Comparison of ENCODE assay signal across 19 cellular contexts in the genomic region with DNA sequence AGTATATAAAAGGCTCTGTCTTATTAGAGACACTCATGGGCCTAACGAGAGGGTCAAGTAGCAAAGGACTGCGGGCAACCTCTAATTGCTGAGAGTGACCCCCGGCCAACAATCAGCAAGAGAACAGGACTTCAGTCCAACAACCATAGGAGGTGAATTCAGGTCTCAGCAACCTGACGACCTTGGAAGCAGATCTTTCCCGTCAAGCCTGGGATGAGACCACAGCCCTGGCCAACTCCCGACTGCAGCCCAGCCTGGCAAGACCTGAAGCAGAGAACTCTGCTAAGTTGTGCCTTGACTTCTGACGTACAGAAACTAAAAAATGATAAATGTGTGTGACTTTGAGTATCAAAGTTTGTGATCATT. TPM values are rescaled to one million over a fixed set of nuclear protein-coding genes. Genes with fewer than 3 reads are reported as not detected.
DNase-seq lines count a peak whose midpoint lies in the region; ATAC-seq, FAIRE-seq and TF ChIP-seq lines count a peak whose summit lies in the region.
"Had no signal": no experiment of that assay in that cellular context is flagged by ENCODE, and none has a peak within 500 bp of the region (broad histone marks: within the 10 kb centered on the region; RNA-seq: fewer than 3 reads in every experiment).

No MANE protein-coding gene starts in this region.

- peak; percentile 43 for FAIRE-seq in bronchial epithelial cell (lab: Jason Lieb, UNC)
- FAIRE-seq: A204.1, D721Med, G401.6, GM12891, H54 had no signal

- intact Hi-C loops in right cardiac atrium (cut with DNase I), result no loop called here
- intact Hi-C loops in left cardiac atrium (cut with DNase I), result no loop called here

- ATAC-seq in right cardiac atrium (no peak), left cardiac atrium (no peak)
- ATAC-seq: GM23338 had no signal

- H3K27me3 ChIP-seq in right cardiac atrium (ENCODE audit: control insufficient read depth, insufficient read depth), result no peaks in the 10 kb centered on the region
- no peaks in the 10 kb centered on the region for H3K27me3 ChIP-seq in bronchial epithelial cell (ENCODE audit: control insufficient read depth, insufficient read depth, low read length)
- H3K27me3 ChIP-seq in liver (ENCODE audit: control insufficient read depth in 4 of 4, insufficient read depth in 4 of 4, low read length in 3 of 4), result no peaks in the 10 kb centered on the region

- TF ChIP-seq RAD21 in liver (IDR thresholded peaks at IDR 0.05), result no peak

- H3K9me3 Mint-ChIP-seq in chondrocyte (ENCODE audit: low read depth), result no peaks in the 10 kb centered on the region
- H3K9me3 Mint-ChIP-seq: CD4-positive, alpha-beta T cell had no signal

- H3K4me3 ChIP-seq in right cardiac atrium (ENCODE audit: low read length), result no peak overlapping the region
- H3K4me3 ChIP-seq in bronchial epithelial cell (ENCODE audit: low read depth, low read length), result no peak overlapping the region
- H3K4me3 ChIP-seq in liver (ENCODE audit: low read depth in 1 of 3, low read length in 3 of 3), result no peak overlapping the region
- H3K4me3 ChIP-seq: GM23338 had no signal

- DNase-seq in right cardiac atrium (no peak), left cardiac atrium (no peak), bronchial epithelial cell (ENCODE audit: low read depth) (no peak), HUDEP-2 (lab: John Stamatoyannopoulos, UW; ENCODE audit: unreplicated experiment in 76 of 76) (no peak), chondrocyte (ENCODE audit: low spot score) (no peak), activated gamma-delta T cell treated with Interleukin-2 at 50 U/mL for 16 hours (no peak)
- DNase-seq: AML-193; Caco-2; CD4-positive, alpha-beta T cell; HCEC 1CT had no signal

- TF ChIP-seq CTCF in bronchial epithelial cell (IDR thresholded peaks at IDR 0.05; ENCODE audit: insufficient read depth, low read length, severe bottlenecking) (no peak), liver (IDR thresholded peaks at IDR 0.05; ENCODE audit: low read depth, low read length, missing input control) (no peak), chondrocyte (IDR thresholded peaks at IDR 0.05) (no peak)

- no peak overlapping the region for H3K27ac Mint-ChIP-seq in chondrocyte (ENCODE audit: unreplicated experiment)
- H3K27ac Mint-ChIP-seq: CD4-positive, alpha-beta T cell; GM23338 had no signal

- H3K4me1 ChIP-seq in right cardiac atrium (ENCODE audit: control insufficient read depth, insufficient read depth, low read length) (peaks cover 13% of the 10 kb centered on the region), liver (ENCODE audit: control insufficient read depth in 4 of 4, insufficient read depth in 4 of 4, low read length in 3 of 4) (peaks cover 21 to 84% (median 66%) of the 10 kb centered on the region in 4 donors)
- H3K4me1 ChIP-seq: Caco-2 had no signal

- H3K9me3 ChIP-seq in right cardiac atrium (ENCODE audit: control insufficient read depth, low read length) (no peaks in the 10 kb centered on the region), liver (ENCODE audit: control insufficient read depth in 4 of 4, low read length in 3 of 4) (no peaks in the 10 kb centered on the region)
- H3K9me3 ChIP-seq: Caco-2 had no signal

- H3K27ac ChIP-seq in right cardiac atrium (ENCODE audit: low read length) (peak overlapping the region; percentile 30), liver (ENCODE audit: low read depth in 1 of 2, low read length in 2 of 2) (peak overlapping the region; percentile 73)
- H3K27ac ChIP-seq: C4-2B, HL-60 had no signal

- H3K36me3 ChIP-seq in bronchial epithelial cell (ENCODE audit: control insufficient read depth, insufficient read depth, low read length) (no peaks in the 10 kb centered on the region), liver (ENCODE audit: control insufficient read depth in 4 of 4, insufficient read depth in 3 of 4, low read depth in 1 of 4, low read length in 3 of 4) (peaks cover 0 to 3% (median 0%) of the 10 kb centered on the region in 4 donors)

- no peak overlapping the region for H3K4me3 Mint-ChIP-seq in chondrocyte (ENCODE audit: unreplicated experiment)
- H3K4me3 Mint-ChIP-seq: CD4-positive, alpha-beta T cell; GM23338 had no signal

- no peak overlapping the region for H3K9ac ChIP-seq in liver (ENCODE audit: low read depth in 1 of 2, low read length in 2 of 2)

- no peaks in the 10 kb centered on the region for H3K27me3 Mint-ChIP-seq in chondrocyte (ENCODE audit: low read depth)
- H3K27me3 Mint-ChIP-seq: CD4-positive, alpha-beta T cell had no signal

- WGBS in right cardiac atrium, result 78% methylated on average over 7 of the region's 7 CpGs
- WGBS in liver, result 38% methylated on average over 7 of the region's 7 CpGs

- H3K36me3 Mint-ChIP-seq in chondrocyte (ENCODE audit: low read depth), result no peaks in the 10 kb centered on the region

- peaks cover 7% of the 10 kb centered on the region for H3K4me1 Mint-ChIP-seq in chondrocyte (ENCODE audit: low read depth)
- H3K4me1 Mint-ChIP-seq: GM23338 had no signal

TF ChIP-seq in liver, 16 proteins besides CTCF, POLR2A, EP300 and RAD21:
- TF ChIP-seq HNF4A (conservative IDR thresholded peaks at IDR 0.05) (peak in 1 of 2 donors; percentile 73), TAF1 (conservative IDR thresholded peaks at IDR 0.05) (no peak), FOXA2 (IDR thresholded peaks at IDR 0.05) (no peak), RXRA (IDR thresholded peaks at IDR 0.05) (peak; percentile 25 to 85)
TF ChIP-seq in liver: peak in this region for 2.

RNA-seq across cellular contexts. Expression of a gene that starts 5.7 kb away (rescaled TPM):
- total RNA-seq in right cardiac atrium, result 100 to 1,000 TPM; 104 to 145 (median 121) TPM
- 114 TPM for polyA plus RNA-seq in right cardiac atrium
- 100 to 1,000 TPM in 1 of 2 donors, 10 to 100 TPM in 1; 82.5 to 101 TPM for total RNA-seq in left cardiac atrium
- total RNA-seq in bronchial epithelial cell, result 29.2 and 49.3 TPM in 2 replicates
- total RNA-seq in liver, result 100 to 1,000 TPM in 1 of 2 donors, 10 to 100 TPM in 1; 37.8 to 591 TPM
- 100 to 1,000 TPM; 269 to 302 TPM for polyA plus RNA-seq in liver
- total RNA-seq in chondrocyte, result 9.4 to 41.7 TPM (median 39.5 TPM) in 3 replicates

RNA-seq across cellular contexts. Expression of a gene that starts 11.2 kb away (rescaled TPM):
- 100 to 1,000 TPM; 129 to 149 (median 135) TPM for total RNA-seq in right cardiac atrium
- polyA plus RNA-seq in right cardiac atrium, result 203 TPM
- 100 to 1,000 TPM; 126 to 148 TPM for total RNA-seq in left cardiac atrium
- total RNA-seq in bronchial epithelial cell, result 65.8 and 82.7 TPM in 2 replicates
- 100 to 1,000 TPM; 122 to 811 TPM for total RNA-seq in liver
- polyA plus RNA-seq in liver, result 100 to 1,000 TPM; 330 to 727 TPM
- total RNA-seq in chondrocyte, result 84.0 to 98.3 TPM (median 87.4 TPM) in 3 replicates
